Comparison of ENCODE assay signal across 12 cellular contexts in the genomic region with DNA sequence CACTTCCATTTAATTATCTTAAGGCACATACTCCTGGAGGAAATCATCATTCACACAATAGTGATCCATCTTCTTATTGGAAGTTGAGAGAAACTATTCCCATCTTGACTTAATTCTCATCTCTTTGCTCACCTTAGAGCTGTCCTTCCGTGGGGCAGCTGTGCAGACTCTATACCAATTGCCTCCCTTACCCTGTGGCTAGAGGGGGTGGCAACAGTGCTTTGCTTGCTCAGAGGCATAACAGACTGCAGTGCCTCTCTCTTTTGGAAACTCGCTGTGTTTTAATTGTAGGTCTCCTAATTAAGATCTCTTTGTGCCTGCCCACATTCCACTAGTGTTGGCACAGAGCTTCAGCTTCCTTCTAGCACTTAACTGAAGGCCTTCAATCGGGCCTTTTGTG. TPM values are rescaled to one million over a fixed set of nuclear protein-coding genes. Genes with fewer than 3 reads are reported as not detected.
A peak's percentile ranks its signal among the peaks of the same experiment; 100 is the strongest.
DNase-seq lines count a peak whose midpoint lies in the region; ATAC-seq, FAIRE-seq and TF ChIP-seq lines count a peak whose summit lies in the region.
"Had no signal": no experiment of that assay in that cellular context is flagged by ENCODE, and none has a peak within 500 bp of the region (broad histone marks: within the 10 kb centered on the region; RNA-seq: fewer than 3 reads in every experiment).

No MANE protein-coding gene starts in this region.

- H3K36me3 ChIP-seq in BLaER1 treated with 17β-estradiol and CSF1 and Interleukin-3, amounts not matched to agents 10 nM and 100 nM = peaks cover 6 to 77% (median 38%) of the 10 kb centered on the region in 11 experiments; a peak in 20 of 22 replicates
- H3K36me3 ChIP-seq: esophagus muscularis mucosa, sigmoid colon had no signal

- no peak for ATAC-seq in GM21786 (IDR thresholded peaks at IDR 0.05; ENCODE audit: unreplicated experiment)

- H4K20me1 ChIP-seq in BLaER1 treated with 17β-estradiol and CSF1 and Interleukin-3, amounts not matched to agents 10 nM and 100 nM = peaks cover 87 to 100% (median 94%) of the 10 kb centered on the region in 11 experiments

- H3K9me3 ChIP-seq in BLaER1 treated with 17β-estradiol and CSF1 and Interleukin-3, amounts not matched to agents 10 nM and 100 nM (replicated peaks in 1 of 11) = no peaks in the 10 kb centered on the region
- H3K9me3 ChIP-seq: esophagus muscularis mucosa, sigmoid colon had no signal

- intact Hi-C loops in activated T-helper 1 cell treated with anti-CD3 and anti-CD28 coated beads, Interleukin-12 subunit alpha, Interleukin-12 subunit beta, Interleukin-2, Interleukin-4 antibody, amounts not matched to agents 30 ng/mL and 10 ng/mL and 1 ng/mL, durations not matched to agents 14 hours and 24 hours and 36 hours (cut with micrococcal nuclease) = loop anchor here (2.0 to 5.0 kb wide), 2 partner anchors 395 to 454 kb away; a partner anchor contains a TSS

- H3K4me1 Mint-ChIP-seq in activated T-helper 1 cell treated with anti-CD3 and anti-CD28 coated beads, Interleukin-12 subunit alpha, Interleukin-12 subunit beta, Interleukin-2, Interleukin-4 antibody, amounts not matched to agents 30 ng/mL and 10 ng/mL and 1 ng/mL, durations not matched to agents 14 hours and 24 hours and 36 hours (ENCODE audit: low read depth) = peaks cover 87% of the 10 kb centered on the region

- FAIRE-seq in GM12891 (lab: Jason Lieb, UNC) = peak; percentile 35
- FAIRE-seq in D721Med (lab: Jason Lieb, UNC) = no peak

- no peak overlapping the region for H3K27ac ChIP-seq in BLaER1 treated with 17β-estradiol and CSF1 and Interleukin-3, amounts not matched to agents 10 nM and 100 nM
- H3K27ac ChIP-seq: sigmoid colon had no signal

- DNase-seq in GM12891 (ENCODE audit: insufficient read length, low spot score) = no peak
- no peak for DNase-seq in activated T-helper 1 cell treated with anti-CD3 and anti-CD28 coated beads, Interleukin-12 subunit alpha, Interleukin-12 subunit beta, Interleukin-2, Interleukin-4 antibody, amounts not matched to agents 30 ng/mL and 10 ng/mL and 1 ng/mL, durations not matched to agents 14 hours and 24 hours and 36 hours (ENCODE audit: low spot score)
- DNase-seq in midbrain (lab: John Stamatoyannopoulos, UW) = peak; percentile 6
- no peak for DNase-seq in DMS53 treated with DMSO at 0.1 percent for 48 hours (lab: John Stamatoyannopoulos, UW; ENCODE audit: unreplicated experiment)
- DNase-seq in SIG-M5 (lab: John Stamatoyannopoulos, UW) = no peak
- no peak for DNase-seq in D721Med (ENCODE audit: insufficient read length, low spot score)
- DNase-seq: NCI-H1105 treated with DMSO at 0.1 percent for 48 hours, NCI-H526 treated with DMSO at 0.1 percent for 48 hours, sigmoid colon had no signal

- H3K27ac Mint-ChIP-seq in activated T-helper 1 cell treated with anti-CD3 and anti-CD28 coated beads, Interleukin-12 subunit alpha, Interleukin-12 subunit beta, Interleukin-2, Interleukin-4 antibody, amounts not matched to agents 30 ng/mL and 10 ng/mL and 1 ng/mL, durations not matched to agents 14 hours and 24 hours and 36 hours = peak overlapping the region; percentile 85

- H3K4me1 ChIP-seq in BLaER1 treated with 17β-estradiol and CSF1 and Interleukin-3, amounts not matched to agents 10 nM and 100 nM = peaks cover 32 to 55% (median 37%) of the 10 kb centered on the region in 10 experiments

- no peak for TF ChIP-seq CTCF in D721Med (IDR thresholded peaks at IDR 0.05; ENCODE audit: insufficient read depth, missing control alignments)

- H3K4me2 ChIP-seq in BLaER1 treated with 17β-estradiol and CSF1 and Interleukin-3, amounts not matched to agents 10 nM and 100 nM = peak overlapping the region; percentile 2 to 97 (median 27); a peak in 18 of 22 replicates

- H3K27me3 ChIP-seq in BLaER1 treated with 17β-estradiol and CSF1 and Interleukin-3, amounts not matched to agents 10 nM and 100 nM = no peaks in the 10 kb centered on the region
- H3K27me3 ChIP-seq: esophagus muscularis mucosa, sigmoid colon had no signal

- no peak overlapping the region for H3K4me3 ChIP-seq in BLaER1 treated with 17β-estradiol and CSF1 and Interleukin-3, amounts not matched to agents 10 nM and 100 nM
- H3K4me3 ChIP-seq: esophagus muscularis mucosa, sigmoid colon had no signal

- no peak overlapping the region for H3K9ac ChIP-seq in BLaER1 treated with 17β-estradiol and CSF1 and Interleukin-3, amounts not matched to agents 10 nM and 100 nM

- no peak for TF ChIP-seq POLR2A in GM12891 (IDR thresholded peaks at IDR 0.05; ENCODE audit: low read depth, low read length)

- H3K9me3 Mint-ChIP-seq in activated T-helper 1 cell treated with anti-CD3 and anti-CD28 coated beads, Interleukin-12 subunit alpha, Interleukin-12 subunit beta, Interleukin-2, Interleukin-4 antibody, amounts not matched to agents 30 ng/mL and 10 ng/mL and 1 ng/mL, durations not matched to agents 14 hours and 24 hours and 36 hours = no peaks in the 10 kb centered on the region

- no peaks in the 10 kb centered on the region for H3K27me3 Mint-ChIP-seq in activated T-helper 1 cell treated with anti-CD3 and anti-CD28 coated beads, Interleukin-12 subunit alpha, Interleukin-12 subunit beta, Interleukin-2, Interleukin-4 antibody, amounts not matched to agents 30 ng/mL and 10 ng/mL and 1 ng/mL, durations not matched to agents 14 hours and 24 hours and 36 hours (ENCODE audit: insufficient read depth)

- H3K36me3 Mint-ChIP-seq in activated T-helper 1 cell treated with anti-CD3 and anti-CD28 coated beads, Interleukin-12 subunit alpha, Interleukin-12 subunit beta, Interleukin-2, Interleukin-4 antibody, amounts not matched to agents 30 ng/mL and 10 ng/mL and 1 ng/mL, durations not matched to agents 14 hours and 24 hours and 36 hours (ENCODE audit: low read depth) = peaks cover 33% of the 10 kb centered on the region

- H3K4me3 Mint-ChIP-seq in activated T-helper 1 cell treated with anti-CD3 and anti-CD28 coated beads, Interleukin-12 subunit alpha, Interleukin-12 subunit beta, Interleukin-2, Interleukin-4 antibody, amounts not matched to agents 30 ng/mL and 10 ng/mL and 1 ng/mL, durations not matched to agents 14 hours and 24 hours and 36 hours = peak overlapping the region; percentile 27

TF ChIP-seq in GM12891, 5 proteins besides CTCF, POLR2A, EP300 and RAD21:
- TF ChIP-seq SPI1 (IDR thresholded peaks at IDR 0.05; ENCODE audit: low read depth, low read length) (no peak), POLR2AphosphoS5 (IDR thresholded peaks at IDR 0.05; ENCODE audit: low read depth, low read length) (no peak), TAF1 (IDR thresholded peaks at IDR 0.05; ENCODE audit: low read depth, low read length) (no peak), PAX5 (IDR thresholded peaks at IDR 0.05; ENCODE audit: insufficient read depth, low read length, severe bottlenecking) (no peak), POU2F2 (IDR thresholded peaks at IDR 0.05; ENCODE audit: low read depth, low read length) (no peak)

RNA-seq across cellular contexts. Expression of a gene that starts 5.5 kb away (rescaled TPM):
- 15.3 TPM for polyA plus RNA-seq in GM12891 (2012; ENCODE audit: low read depth, missing spikeins)
- total RNA-seq in activated T-helper 1 cell treated with anti-CD3 and anti-CD28 coated beads, Interleukin-12 subunit alpha, Interleukin-12 subunit beta, Interleukin-2, Interleukin-4 antibody, amounts not matched to agents 30 ng/mL and 10 ng/mL and 1 ng/mL, durations not matched to agents 14 hours and 24 hours and 36 hours = 78.4 and 87.8 TPM in 2 replicates

RNA-seq across cellular contexts. Expression of a gene that starts 40.4 kb away (rescaled TPM):
- 515 TPM for polyA plus RNA-seq in GM12891 (2012; ENCODE audit: low read depth, missing spikeins)
- total RNA-seq in activated T-helper 1 cell treated with anti-CD3 and anti-CD28 coated beads, Interleukin-12 subunit alpha, Interleukin-12 subunit beta, Interleukin-2, Interleukin-4 antibody, amounts not matched to agents 30 ng/mL and 10 ng/mL and 1 ng/mL, durations not matched to agents 14 hours and 24 hours and 36 hours = 205 and 216 TPM in 2 replicates
